ENCODE assay signal across 9 cellular contexts in genomic region chrX:107700317-107700774, GRCh38.
DNase-seq lines count a peak whose midpoint lies in the region; ATAC-seq and TF ChIP-seq lines count a peak whose summit lies in the region.
"Had no signal": no experiment of that assay in that cellular context is flagged by ENCODE, and none has a peak within 500 bp of the region (broad histone marks: within the 10 kb centered on the region; RNA-seq: fewer than 3 reads in every experiment).

No MANE protein-coding gene starts in this region.

- peak; percentile 46 for ATAC-seq in effector memory CD8-positive, alpha-beta T cell (replicated peaks)
- ATAC-seq in lower lobe of right lung = peak; percentile 90 to 92

- no peaks in the 10 kb centered on the region for H3K27me3 Mint-ChIP-seq in effector memory CD8-positive, alpha-beta T cell
- no peaks in the 10 kb centered on the region for H3K27me3 Mint-ChIP-seq in activated CD4-positive, alpha-beta T cell treated with anti-CD3 and anti-CD28 coated beads, Interleukin-2, amount 10 ng/mL, durations not matched to agents 7 days and 5 days

- intact Hi-C loops in lower lobe of right lung (cut with DNase I) = no loop called here
- intact Hi-C loops in vagina (cut with DNase I) = no loop called here

- peaks cover 6 to 8% of the 10 kb centered on the region in 2 donors for H3K4me1 Mint-ChIP-seq in effector memory CD8-positive, alpha-beta T cell (ENCODE audit: low read depth in 2 of 2)
- H3K4me1 Mint-ChIP-seq in activated CD4-positive, alpha-beta T cell treated with anti-CD3 and anti-CD28 coated beads, Interleukin-2, amount 10 ng/mL, durations not matched to agents 7 days and 5 days = peaks cover 15% of the 10 kb centered on the region

- H3K4me3 Mint-ChIP-seq in effector memory CD8-positive, alpha-beta T cell = no peak overlapping the region
- H3K4me3 Mint-ChIP-seq in activated CD4-positive, alpha-beta T cell treated with anti-CD3 and anti-CD28 coated beads, Interleukin-2, amount 10 ng/mL, durations not matched to agents 7 days and 5 days = no peak overlapping the region

- H3K27ac ChIP-seq in lower lobe of right lung (peak overlapping the region; percentile 72), vagina (peak overlapping the region; percentile 67)

- peak; percentile 12 for DNase-seq in NCI-H510A treated with DMSO at 0.1 percent for 48 hours (lab: John Stamatoyannopoulos, UW)
- no peak for DNase-seq in NCI-H510A (lab: John Stamatoyannopoulos, UW)
- DNase-seq in effector memory CD8-positive, alpha-beta T cell = no peak
- no peak for DNase-seq in lower lobe of right lung
- DNase-seq in vagina (ENCODE audit: extremely low spot score in 2 of 2) = no peak
- DNase-seq in GDM1 (lab: John Stamatoyannopoulos, UW) = no peak
- no peak for DNase-seq in activated CD4-positive, alpha-beta T cell treated with anti-CD3 and anti-CD28 coated beads, Interleukin-2, amount 10 ng/mL, durations not matched to agents 7 days and 5 days
- DNase-seq in inferior parietal cortex (ENCODE audit: extremely low spot score) = no peak
- DNase-seq: stimulated activated naive CD4-positive, alpha-beta T cell treated with Interleukin-2 at 50 U/mL for 16 hours had no signal

- peaks cover 12% of the 10 kb centered on the region for H3K4me1 ChIP-seq in lower lobe of right lung
- H3K4me1 ChIP-seq in vagina = peaks cover 32% of the 10 kb centered on the region

- H3K4me3 ChIP-seq in lower lobe of right lung (no peak overlapping the region), vagina (no peak overlapping the region)

- H3K27me3 ChIP-seq in lower lobe of right lung (ENCODE audit: low read depth) = no peaks in the 10 kb centered on the region
- no peaks in the 10 kb centered on the region for H3K27me3 ChIP-seq in vagina

- TF ChIP-seq POLR2A in vagina (IDR thresholded peaks at IDR 0.05) = no peak

- H3K36me3 Mint-ChIP-seq in effector memory CD8-positive, alpha-beta T cell (ENCODE audit: insufficient read depth) = no peaks in the 10 kb centered on the region
- H3K36me3 Mint-ChIP-seq in activated CD4-positive, alpha-beta T cell treated with anti-CD3 and anti-CD28 coated beads, Interleukin-2, amount 10 ng/mL, durations not matched to agents 7 days and 5 days (ENCODE audit: low read depth) = no peaks in the 10 kb centered on the region

- no peak overlapping the region for H3K27ac Mint-ChIP-seq in effector memory CD8-positive, alpha-beta T cell
- no peak overlapping the region for H3K27ac Mint-ChIP-seq in activated CD4-positive, alpha-beta T cell treated with anti-CD3 and anti-CD28 coated beads, Interleukin-2, amount 10 ng/mL, durations not matched to agents 7 days and 5 days

- TF ChIP-seq CTCF in lower lobe of right lung (IDR thresholded peaks at IDR 0.05) = no peak
- TF ChIP-seq CTCF in vagina (IDR thresholded peaks at IDR 0.05) = no peak

- H3K9me3 Mint-ChIP-seq in effector memory CD8-positive, alpha-beta T cell = no peaks in the 10 kb centered on the region
- H3K9me3 Mint-ChIP-seq in activated CD4-positive, alpha-beta T cell treated with anti-CD3 and anti-CD28 coated beads, Interleukin-2, amount 10 ng/mL, durations not matched to agents 7 days and 5 days = no peaks in the 10 kb centered on the region

- CTCF ChIA-PET in activated CD4-positive, alpha-beta T cell treated with anti-CD3 and anti-CD28 coated beads, Interleukin-2, amount 10 ng/mL, durations not matched to agents 7 days and 5 days (lab: Charles Lee) = interaction anchor here (1.3 kb wide), 1 partner anchor 22 kb away, joined by 6 read pairs; no protein-coding TSS in a partner anchor

- H3K9me3 ChIP-seq in lower lobe of right lung = no peaks in the 10 kb centered on the region
- H3K9me3 ChIP-seq in vagina = no peaks in the 10 kb centered on the region

- no peaks in the 10 kb centered on the region for H3K36me3 ChIP-seq in lower lobe of right lung
- no peaks in the 10 kb centered on the region for H3K36me3 ChIP-seq in vagina

- POLR2A ChIA-PET in activated CD4-positive, alpha-beta T cell treated with anti-CD3 and anti-CD28 coated beads, Interleukin-2, amount 10 ng/mL, durations not matched to agents 7 days and 5 days (lab: Charles Lee) = no interaction called here
